In genomic region chr18:3262234-3263171, GRCh38 we compare ENCODE assay signal across 2 cellular contexts.
TF ChIP-seq lines count a peak whose summit lies in the region.

No MANE protein-coding gene starts in this region.

TF ChIP-seq in WTC11, 78 proteins besides CTCF, POLR2A, EP300 and RAD21 (continues in another document):
- TF ChIP-seq ZNF219 (CRISPR knock-in tag; IDR thresholded peaks at IDR 0.05; ENCODE audit: borderline replicate concordance) (no peak), MAX (CRISPR knock-in tag; IDR thresholded peaks at IDR 0.05) (no peak), FOXJ3 (CRISPR knock-in tag; IDR thresholded peaks at IDR 0.05; ENCODE audit: borderline replicate concordance) (no peak), PRDM15 (CRISPR knock-in tag; IDR thresholded peaks at IDR 0.05) (no peak), JAZF1 (CRISPR knock-in tag; IDR thresholded peaks at IDR 0.05) (no peak), ATF3 (CRISPR knock-in tag; conservative IDR thresholded peaks at IDR 0.05) (no peak), NR1H2 (CRISPR knock-in tag; IDR thresholded peaks at IDR 0.05) (no peak), JUN (CRISPR knock-in tag; IDR thresholded peaks at IDR 0.05) (no peak), TCF7 (CRISPR knock-in tag; IDR thresholded peaks at IDR 0.05; ENCODE audit: low read depth) (no peak), AR (CRISPR knock-in tag; IDR thresholded peaks at IDR 0.05) (no peak), ZMAT4 (CRISPR knock-in tag; IDR thresholded peaks at IDR 0.05) (no peak), FOXP1 (CRISPR knock-in tag; IDR thresholded peaks at IDR 0.05; ENCODE audit: borderline replicate concordance) (no peak), TEAD1 (CRISPR knock-in tag; IDR thresholded peaks at IDR 0.05) (0 out of 2 replicates have a peak, but pooled peaks have one; percentile 13), RORB (CRISPR knock-in tag; IDR thresholded peaks at IDR 0.05) (no peak), MYBL2 (CRISPR knock-in tag; IDR thresholded peaks at IDR 0.05) (no peak), ATF1 (CRISPR knock-in tag; IDR thresholded peaks at IDR 0.05) (no peak), ZNF121 (CRISPR knock-in tag; IDR thresholded peaks at IDR 0.05) (no peak), PREB (CRISPR knock-in tag; IDR thresholded peaks at IDR 0.05; ENCODE audit: borderline replicate concordance) (no peak), E2F5 (CRISPR knock-in tag; IDR thresholded peaks at IDR 0.05) (no peak), KAT7 (CRISPR knock-in tag; IDR thresholded peaks at IDR 0.05; ENCODE audit: borderline replicate concordance) (peak; percentile 91)

TF ChIP-seq in H1, 55 proteins besides CTCF, POLR2A, EP300 and RAD21 (continued from another document):
- no peak for TF ChIP-seq TEAD4 (IDR thresholded peaks at IDR 0.05; ENCODE audit: low read depth, low read length)
- TF ChIP-seq CHD1 (IDR thresholded peaks at IDR 0.05; ENCODE audit: low read depth, low read length): no peak
- TF ChIP-seq YY1 (IDR thresholded peaks at IDR 0.05; ENCODE audit: low read depth, low read length): no peak
- no peak for TF ChIP-seq BRCA1 (IDR thresholded peaks at IDR 0.05; ENCODE audit: low read depth, low read length)
- no peak for TF ChIP-seq BACH1 (IDR thresholded peaks at IDR 0.05; ENCODE audit: low read length)
- TF ChIP-seq TCF12 (IDR thresholded peaks at IDR 0.05; ENCODE audit: low read depth, low read length): no peak
- TF ChIP-seq EGR1 (IDR thresholded peaks at IDR 0.05; ENCODE audit: borderline replicate concordance, low read depth, low read length): no peak
- no peak for TF ChIP-seq JUN (IDR thresholded peaks at IDR 0.05; ENCODE audit: low read depth, low read length)
- no peak for TF ChIP-seq RFX5 (IDR thresholded peaks at IDR 0.05; ENCODE audit: borderline replicate concordance, low read depth, low read length)
- 0 out of 4 replicates have a peak, but pooled peaks of 1 of the 2 experiments have one; percentile 77 for TF ChIP-seq SIN3A (conservative IDR thresholded peaks at IDR 0.05 in 1 of 2, IDR thresholded peaks at IDR 0.05 in 1 of 2; ENCODE audit: low read depth in 1 of 2, low read length in 2 of 2)
- TF ChIP-seq E2F6 (IDR thresholded peaks at IDR 0.05): no peak
- no peak for TF ChIP-seq SIX5 (IDR thresholded peaks at IDR 0.05; ENCODE audit: low read depth, low read length)
- no peak for TF ChIP-seq SP4 (IDR thresholded peaks at IDR 0.05; ENCODE audit: low read length)
- no peak for TF ChIP-seq PHF8 (conservative IDR thresholded peaks at IDR 0.05; ENCODE audit: low read depth, low read length)
- no peak for TF ChIP-seq GABPA (IDR thresholded peaks at IDR 0.05; ENCODE audit: borderline replicate concordance, insufficient read depth, low read length)
- TF ChIP-seq SAP30 (IDR thresholded peaks at IDR 0.05; ENCODE audit: insufficient read depth, insufficient replicate concordance, low read length): peak; percentile 41
- TF ChIP-seq RXRA (IDR thresholded peaks at IDR 0.05; ENCODE audit: insufficient read depth, low read depth, low read length): no peak
- TF ChIP-seq CTBP2 (IDR thresholded peaks at IDR 0.05; ENCODE audit: borderline replicate concordance, insufficient read depth, insufficient read length, low read length): no peak
- TF ChIP-seq MAFK (IDR thresholded peaks at IDR 0.05; ENCODE audit: low read depth, low read length): no peak
- no peak for TF ChIP-seq CBX8 (IDR thresholded peaks at IDR 0.05; ENCODE audit: borderline replicate concordance, low read depth, low read length)
- no peak for TF ChIP-seq FOSL1 (IDR thresholded peaks at IDR 0.05; ENCODE audit: insufficient read depth, low read depth, low read length)
- TF ChIP-seq SP2 (IDR thresholded peaks at IDR 0.05; ENCODE audit: low read length): no peak
- peak; percentile 53; the same call in 1 of the 2 replicates for TF ChIP-seq CHD2 (IDR thresholded peaks at IDR 0.05; ENCODE audit: low read length)
- TF ChIP-seq RNF2 (IDR thresholded peaks at IDR 0.05; ENCODE audit: borderline replicate concordance, low read depth, low read length, missing control alignments, poor library complexity, severe bottlenecking): no peak
- TF ChIP-seq CREB1 (IDR thresholded peaks at IDR 0.05): no peak
- TF ChIP-seq HDAC2 (IDR thresholded peaks at IDR 0.05; ENCODE audit: borderline replicate concordance in 1 of 2, low read depth in 2 of 2, low read length in 2 of 2): no peak
- no peak for TF ChIP-seq HDAC6 (IDR thresholded peaks at IDR 0.05; ENCODE audit: low read depth, low read length)
- TF ChIP-seq RBBP5 (IDR thresholded peaks at IDR 0.05; ENCODE audit: borderline replicate concordance, low read depth, low read length): 0 out of 2 replicates have a peak, but pooled peaks have one; percentile 89
- TF ChIP-seq KDM5A (IDR thresholded peaks at IDR 0.05; ENCODE audit: low read length): no peak
- no peak for TF ChIP-seq CBX5 (IDR thresholded peaks at IDR 0.05; ENCODE audit: low read depth, low read length)
- no peak for TF ChIP-seq TAF7 (optimal IDR thresholded peaks at IDR 0.05; ENCODE audit: borderline replicate concordance, low read depth, low read length)
